ENCODE assay signal across 24 cellular contexts in genomic region chr6:136492409-136492808, GRCh38. TPM values are rescaled to one million over a fixed set of nuclear protein-coding genes. Genes with fewer than 3 reads are reported as not detected.
A peak's percentile ranks its signal among the peaks of the same experiment; 100 is the strongest.
DNase-seq lines count a peak whose midpoint lies in the region; ATAC-seq and TF ChIP-seq lines count a peak whose summit lies in the region.
"Had no signal": no experiment of that assay in that cellular context is flagged by ENCODE, and none has a peak within 500 bp of the region (broad histone marks: within the 10 kb centered on the region; RNA-seq: fewer than 3 reads in every experiment).

No MANE protein-coding gene starts in this region.

- H3K4me2 ChIP-seq in SK-N-SH: no peak overlapping the region
- H3K4me2 ChIP-seq: BLaER1 had no signal

- TF ChIP-seq EP300 in SK-N-SH (IDR thresholded peaks at IDR 0.05; ENCODE audit: borderline replicate concordance in 1 of 2, low read depth in 1 of 2, low read length in 1 of 2): peak in 1 of 2 experiments; percentile 66; a peak in 2 of 4 replicates

- CTCF ChIA-PET in SK-N-SH (lab: Yijun Ruan, JAX): interaction anchor here (0.6 to 2.3 kb wide), 6 partner anchors 8 to 1008 kb away, joined by 3 to 12 read pairs (median 5); no protein-coding TSS in a partner anchor

- H3K9ac ChIP-seq in SK-N-SH: no peak overlapping the region
- H3K9ac ChIP-seq in adipocyte (ENCODE audit: low read length): no peak overlapping the region
- H3K9ac ChIP-seq in colonic mucosa (ENCODE audit: low read depth in 2 of 2, low read length in 2 of 2): no peak overlapping the region
- H3K9ac ChIP-seq: BLaER1 had no signal

- H3K27me3 ChIP-seq in BE2C (no peaks in the 10 kb centered on the region), SK-N-SH (ENCODE audit: insufficient read depth) (no peaks in the 10 kb centered on the region), adipocyte (replicated peaks; ENCODE audit: control insufficient read depth, insufficient read depth, low read length) (no peaks in the 10 kb centered on the region), colonic mucosa (no peaks in the 10 kb centered on the region)
- H3K27me3 ChIP-seq: BLaER1 had no signal

- H3K9me2 ChIP-seq in SK-N-SH: no peaks in the 10 kb centered on the region

- no peak overlapping the region for H2AFZ ChIP-seq in SK-N-SH (ENCODE audit: low read depth)

- WGBS in SK-N-SH (ENCODE audit: low lambda C conversion rate): 47% methylated on average over 1 of the region's 1 CpG

- no peaks in the 10 kb centered on the region for H4K20me1 ChIP-seq in SK-N-SH (ENCODE audit: insufficient read depth)
- H4K20me1 ChIP-seq: BLaER1 had no signal

- intact Hi-C loops in colonic mucosa (cut with DNase I): no loop called here

- ATAC-seq in GM18858 (IDR thresholded peaks at IDR 0.05; ENCODE audit: unreplicated experiment): no peak
- ATAC-seq: A549, GM12878 had no signal

- DNase-seq in BE2C (no peak), SK-N-SH (no peak), adipocyte (ENCODE audit: low read depth) (peak; percentile 52), NCI-H1105 (lab: John Stamatoyannopoulos, UW) (no peak), colonic mucosa (no peak)
- DNase-seq: AML-193; C1 segment of cervical spinal cord; CD4-positive, alpha-beta memory T cell; CD4-positive, CD25-positive, alpha-beta regulatory T cell; CD8-positive, alpha-beta memory T cell; COR-L47; DMS 273 treated with DMSO at 0.1 percent for 48 hours; DMS153; DMS53; DMS79; DND-41; EL; GDM1 had no signal

- POLR2A ChIA-PET in SK-N-SH (lab: Yijun Ruan, JAX): interaction anchor here (1.7 kb wide), 1 partner anchor 9 kb away, joined by 4 read pairs; no protein-coding TSS in a partner anchor

- H3F3A ChIP-seq in SK-N-SH (replicated peaks; ENCODE audit: insufficient read depth): no peaks in the 10 kb centered on the region

- no peak for TF ChIP-seq RAD21 in SK-N-SH (IDR thresholded peaks at IDR 0.05; ENCODE audit: low read length)

- H3K4me3 ChIP-seq in BE2C (ENCODE audit: low read depth, low read length) (peak overlapping the region; percentile 34), SK-N-SH (ENCODE audit: low read depth in 2 of 2, low read length in 1 of 2) (no peak overlapping the region), adipocyte (ENCODE audit: low read length) (no peak overlapping the region), colonic mucosa (no peak overlapping the region)
- H3K4me3 ChIP-seq: A549, BLaER1, GM12878 had no signal

- peaks cover 24% of the 10 kb centered on the region for H3K4me1 ChIP-seq in BE2C
- H3K4me1 ChIP-seq in SK-N-SH (ENCODE audit: control insufficient read depth in 1 of 2, insufficient read depth in 2 of 2, low read depth in 1 of 2, low read length in 1 of 2): peaks cover 0 to 20% of the 10 kb centered on the region in 2 experiments; a peak in 2 of 4 replicates
- H3K4me1 ChIP-seq in adipocyte (ENCODE audit: control insufficient read depth, insufficient read depth, low read length): peaks cover 4% of the 10 kb centered on the region
- H3K4me1 ChIP-seq in colonic mucosa: no peaks in the 10 kb centered on the region
- H3K4me1 ChIP-seq: BLaER1 had no signal

- no peaks in the 10 kb centered on the region for H3K9me3 ChIP-seq in BE2C
- no peaks in the 10 kb centered on the region for H3K9me3 ChIP-seq in SK-N-SH
- no peaks in the 10 kb centered on the region for H3K9me3 ChIP-seq in adipocyte (ENCODE audit: control insufficient read depth, low read length)
- no peaks in the 10 kb centered on the region for H3K9me3 ChIP-seq in colonic mucosa
- H3K9me3 ChIP-seq: A549, BLaER1 had no signal

- no peak for TF ChIP-seq CTCF in BE2C (IDR thresholded peaks at IDR 0.05; ENCODE audit: low read depth, low read length)
- no peak for TF ChIP-seq CTCF in SK-N-SH (IDR thresholded peaks at IDR 0.05)
- no peak for TF ChIP-seq CTCF in colonic mucosa (IDR thresholded peaks at IDR 0.05)

- no peaks in the 10 kb centered on the region for H3K36me3 ChIP-seq in BE2C
- no peaks in the 10 kb centered on the region for H3K36me3 ChIP-seq in SK-N-SH (replicated peaks in 1 of 2; ENCODE audit: control insufficient read depth in 1 of 2, insufficient read depth in 2 of 2, low read length in 1 of 2)
- no peaks in the 10 kb centered on the region for H3K36me3 ChIP-seq in adipocyte (ENCODE audit: control insufficient read depth, insufficient read depth, low read length, severe bottlenecking)
- no peaks in the 10 kb centered on the region for H3K36me3 ChIP-seq in colonic mucosa
- H3K36me3 ChIP-seq: BLaER1 had no signal

- H3K79me2 ChIP-seq in SK-N-SH (ENCODE audit: insufficient read depth): no peaks in the 10 kb centered on the region

- peak overlapping the region in 1 of 2 experiments; percentile 99; a peak in 3 of 4 replicates for H3K27ac ChIP-seq in SK-N-SH (ENCODE audit: low read depth in 2 of 2, low read length in 1 of 2)
- no peak overlapping the region for H3K27ac ChIP-seq in colonic mucosa
- H3K27ac ChIP-seq: 22Rv1, A549, BLaER1 had no signal

TF ChIP-seq in SK-N-SH, 30 proteins besides CTCF, POLR2A, EP300 and RAD21:
- no peak for TF ChIP-seq RFX5 (IDR thresholded peaks at IDR 0.05; ENCODE audit: low read length)
- TF ChIP-seq FOXJ3 (CRISPR knock-in tag; IDR thresholded peaks at IDR 0.05): no peak
- TF ChIP-seq FOXM1 (IDR thresholded peaks at IDR 0.05; ENCODE audit: low read depth): no peak
- no peak; the same call in 1 of the 2 replicates for TF ChIP-seq GATA2 (CRISPR knock-in tag; IDR thresholded peaks at IDR 0.05)
- TF ChIP-seq MAX (IDR thresholded peaks at IDR 0.05; ENCODE audit: low read depth): no peak
- peak; percentile 42; the same call in 1 of the 2 replicates for TF ChIP-seq TCF12 (IDR thresholded peaks at IDR 0.05)
- TF ChIP-seq IRF3 (IDR thresholded peaks at IDR 0.05; ENCODE audit: low read depth, low read length): no peak
- no peak for TF ChIP-seq ELF1 (IDR thresholded peaks at IDR 0.05)

RNA-seq across cellular contexts. Expression of gene MAP7, which starts 57.8 kb away (rescaled TPM):
- polyA plus RNA-seq in BE2C (2012; ENCODE audit: insufficient read depth, insufficient read length, low read depth): 16.1 TPM
- 0.76 and 0.97 TPM in 2 replicates for polyA plus RNA-seq in SK-N-SH (2012; rRNA removed)
- 0.99 and 1.3 TPM in 2 replicates for polyA plus RNA-seq in SK-N-SH (2012; cell fraction: cytosol; rRNA removed)
- 1.1 and 1.2 TPM in 2 replicates for polyA plus RNA-seq in SK-N-SH (2012; cell fraction: nucleus; rRNA removed)
- total RNA-seq in colonic mucosa: 10 to 100 TPM; 69.4 to 74.3 TPM
- total RNA-seq: G401 had no signal
